ENCODE assay signal across 12 cellular contexts in the genomic region with DNA sequence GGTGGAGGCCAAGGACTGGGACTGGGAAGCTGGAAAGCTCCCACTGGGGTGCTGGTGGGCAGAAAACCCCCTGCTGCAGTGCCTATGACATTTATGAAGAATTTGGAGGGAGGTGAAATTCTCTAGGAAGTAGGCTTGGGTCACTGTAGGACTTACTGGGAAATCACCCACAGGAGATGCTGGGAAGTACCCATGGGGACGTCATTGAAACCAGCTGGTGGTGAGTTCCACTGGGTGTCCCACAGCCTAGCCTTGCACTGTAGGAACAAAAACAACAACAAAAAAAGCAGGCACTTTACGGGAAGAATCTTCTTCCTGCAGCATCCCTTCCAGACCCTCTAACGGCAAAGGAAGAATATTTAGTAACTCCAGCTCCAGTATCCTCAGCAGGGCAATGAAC. TPM values are rescaled to one million over a fixed set of nuclear protein-coding genes. Genes with fewer than 3 reads are reported as not detected.
"Had no signal": no experiment of that assay in that cellular context is flagged by ENCODE, and none has a peak within 500 bp of the region (broad histone marks: within the 10 kb centered on the region; RNA-seq: fewer than 3 reads in every experiment).

No MANE protein-coding gene starts in this region.

- H3K9me3 ChIP-seq: HAP-1 had no signal

- H3K27ac ChIP-seq: GM23248 had no signal

- H3K9me3 Mint-ChIP-seq: H9, HFFc6 had no signal

- H3K4me1 Mint-ChIP-seq: GM23338, H9 had no signal

- H2AFZ ChIP-seq: GM23248, GM23338 had no signal

- H3K4me1 ChIP-seq: HAP-1 had no signal

- FAIRE-seq: H1, H54 had no signal

- H3K4me3 ChIP-seq: GM23248, GM23338, HAP-1 had no signal

- H3K4me3 Mint-ChIP-seq: GM23338, H9, HFFc6 had no signal

- H3K36me3 ChIP-seq: HAP-1 had no signal

- ATAC-seq: GM23338, HCT116 had no signal

- H3K27ac Mint-ChIP-seq: GM23338, H9, HFFc6 had no signal

- H3K4me2 ChIP-seq: GM23338 had no signal

- DNase-seq: GM23248, GOT3, H7, H9, HCEC 1CT, HFFc6 had no signal

- H3K9ac ChIP-seq: GM23248 had no signal

RNA-seq across cellular contexts. Expression of gene VIP, which starts 26.2 kb away (rescaled TPM):
- total RNA-seq: GM23338, H1, H4, H7, H9, HFFc6 had no signal
- polyA plus RNA-seq: GM23248, GM23338, H1 had no signal
